20 cellular contexts compared by ENCODE assay signal in the genomic region with DNA sequence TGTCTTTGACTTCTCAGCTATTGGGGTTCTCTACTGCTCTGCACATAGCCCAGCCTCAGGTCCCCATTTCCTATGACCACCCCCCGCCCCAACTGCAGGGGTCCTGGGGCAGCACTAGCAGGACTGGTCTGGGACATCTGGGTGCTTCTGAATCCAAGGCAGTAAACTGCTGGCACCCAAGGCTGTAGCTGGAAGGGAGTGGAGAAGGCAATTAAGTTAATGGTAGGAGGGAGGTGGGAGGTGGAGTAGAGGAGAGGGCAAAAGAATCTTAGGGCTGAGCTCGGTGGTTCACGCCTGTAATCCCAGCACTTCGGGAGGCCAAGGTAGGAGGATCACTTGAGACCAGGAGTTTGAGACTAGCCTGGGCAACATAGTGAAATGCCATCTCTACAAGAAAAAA. TPM values are rescaled to one million over a fixed set of nuclear protein-coding genes. Genes with fewer than 3 reads are reported as not detected.
DNase-seq lines count a peak whose midpoint lies in the region; ATAC-seq and TF ChIP-seq lines count a peak whose summit lies in the region.
"Had no signal": no experiment of that assay in that cellular context is flagged by ENCODE, and none has a peak within 500 bp of the region (broad histone marks: within the 10 kb centered on the region; RNA-seq: fewer than 3 reads in every experiment).

No MANE protein-coding gene starts in this region.

- no peaks in the 10 kb centered on the region for H3K36me3 ChIP-seq in endodermal cell (ENCODE audit: control insufficient read depth, insufficient read depth, low read length)
- H3K36me3 ChIP-seq: BE2C, HAP-1 had no signal

- ATAC-seq in activated CD4-positive, alpha-beta T cell treated with anti-CD3 and anti-CD28 coated beads for 36 hours, result no peak
- ATAC-seq: GM12878 had no signal

- POLR2A ChIA-PET in RWPE1 (lab: Yijun Ruan, JAX; ENCODE audit: low non-redundant PET), result no interaction called here
- POLR2A ChIA-PET in activated CD4-positive, alpha-beta T cell treated with anti-CD3 and anti-CD28 coated beads for 36 hours (lab: Charles Lee), result no interaction called here

- no peaks in the 10 kb centered on the region for H3K9me3 ChIP-seq in endodermal cell (ENCODE audit: control insufficient read depth, low read length)
- H3K9me3 ChIP-seq: BE2C, HAP-1 had no signal

- H3K27ac Mint-ChIP-seq in endodermal cell, result no peak overlapping the region
- H3K27ac Mint-ChIP-seq in activated CD4-positive, alpha-beta T cell treated with anti-CD3 and anti-CD28 coated beads for 36 hours, result no peak overlapping the region
- H3K27ac Mint-ChIP-seq in activated naive CD4-positive, alpha-beta T cell treated with anti-CD3 and anti-CD28 coated beads for 36 hours, result no peak overlapping the region
- H3K27ac Mint-ChIP-seq: CD8-positive, alpha-beta memory T cell had no signal

- DNase-seq in RWPE1 (ENCODE audit: low spot score) (no peak), endodermal cell (peak; percentile 33), mucosa of gallbladder (ENCODE audit: low spot score) (peak; percentile 5), cardiac septum (ENCODE audit: low spot score) (no peak)
- DNase-seq in activated CD4-positive, alpha-beta T cell treated with anti-CD3 and anti-CD28 coated beads for 36 hours, result no peak
- DNase-seq in activated naive CD4-positive, alpha-beta T cell treated with anti-CD3 and anti-CD28 coated beads for 36 hours, result no peak
- DNase-seq: ACHN; BE2C; C1 segment of cervical spinal cord; CD4-positive, CD25-positive, alpha-beta regulatory T cell; CD8-positive, alpha-beta memory T cell; COR-L47; DMS 273 treated with DMSO at 0.1 percent for 48 hours; DMS53; DND-41; EL; GM23248 had no signal

- H3K4me1 ChIP-seq in endodermal cell (ENCODE audit: control insufficient read depth, insufficient read depth, low read length), result no peaks in the 10 kb centered on the region
- H3K4me1 ChIP-seq: BE2C, HAP-1 had no signal

- H3K9ac ChIP-seq in endodermal cell (ENCODE audit: extremely low read depth, low read length, poor library complexity, severe bottlenecking), result no peak overlapping the region
- H3K9ac ChIP-seq: GM23248 had no signal

- no peaks in the 10 kb centered on the region for H3K36me3 Mint-ChIP-seq in endodermal cell (ENCODE audit: low read depth)
- no peaks in the 10 kb centered on the region for H3K36me3 Mint-ChIP-seq in activated CD4-positive, alpha-beta T cell treated with anti-CD3 and anti-CD28 coated beads for 36 hours (ENCODE audit: low read depth)
- H3K36me3 Mint-ChIP-seq in activated naive CD4-positive, alpha-beta T cell treated with anti-CD3 and anti-CD28 coated beads for 36 hours (ENCODE audit: low read depth), result no peaks in the 10 kb centered on the region
- H3K36me3 Mint-ChIP-seq: CD4-positive, CD25-positive, alpha-beta regulatory T cell; CD8-positive, alpha-beta memory T cell had no signal

- no peak overlapping the region for H3K4me3 Mint-ChIP-seq in endodermal cell
- no peak overlapping the region for H3K4me3 Mint-ChIP-seq in activated CD4-positive, alpha-beta T cell treated with anti-CD3 and anti-CD28 coated beads for 36 hours
- H3K4me3 Mint-ChIP-seq in activated naive CD4-positive, alpha-beta T cell treated with anti-CD3 and anti-CD28 coated beads for 36 hours, result no peak overlapping the region
- H3K4me3 Mint-ChIP-seq: CD4-positive, CD25-positive, alpha-beta regulatory T cell; CD8-positive, alpha-beta memory T cell had no signal

- peaks cover 8% of the 10 kb centered on the region for H3K27me3 Mint-ChIP-seq in endodermal cell (ENCODE audit: insufficient read depth)
- H3K27me3 Mint-ChIP-seq in activated CD4-positive, alpha-beta T cell treated with anti-CD3 and anti-CD28 coated beads for 36 hours, result no peaks in the 10 kb centered on the region
- H3K27me3 Mint-ChIP-seq in activated naive CD4-positive, alpha-beta T cell treated with anti-CD3 and anti-CD28 coated beads for 36 hours (ENCODE audit: low read depth), result no peaks in the 10 kb centered on the region

- H3K4me3 ChIP-seq in endodermal cell (ENCODE audit: low read length), result no peak overlapping the region
- H3K4me3 ChIP-seq: GM12878, GM23248, HAP-1 had no signal

- H3K4me1 Mint-ChIP-seq in endodermal cell, result peaks cover 9% of the 10 kb centered on the region
- H3K4me1 Mint-ChIP-seq in activated CD4-positive, alpha-beta T cell treated with anti-CD3 and anti-CD28 coated beads for 36 hours, result no peaks in the 10 kb centered on the region
- no peaks in the 10 kb centered on the region for H3K4me1 Mint-ChIP-seq in activated naive CD4-positive, alpha-beta T cell treated with anti-CD3 and anti-CD28 coated beads for 36 hours (ENCODE audit: low read depth)
- H3K4me1 Mint-ChIP-seq: CD8-positive, alpha-beta memory T cell had no signal

- TF ChIP-seq CTCF in RWPE1 (conservative IDR thresholded peaks at IDR 0.05; ENCODE audit: low read depth), result no peak
- no peak for TF ChIP-seq CTCF in endodermal cell (conservative IDR thresholded peaks at IDR 0.05)

- H3K9me3 Mint-ChIP-seq in endodermal cell, result peaks cover 2% of the 10 kb centered on the region
- H3K9me3 Mint-ChIP-seq in activated CD4-positive, alpha-beta T cell treated with anti-CD3 and anti-CD28 coated beads for 36 hours (ENCODE audit: low read depth), result peaks cover 3% of the 10 kb centered on the region
- no peaks in the 10 kb centered on the region for H3K9me3 Mint-ChIP-seq in activated naive CD4-positive, alpha-beta T cell treated with anti-CD3 and anti-CD28 coated beads for 36 hours

- 84 to 90% methylated on average over 3 to 4 of the region's 4 CpGs for WGBS in endodermal cell (ENCODE audit: insufficient coverage in 1 of 2, insufficient read length in 1 of 2), 2 experiments

- H3K27ac ChIP-seq in RWPE1, result 0 out of 2 replicates have a peak overlapping the region, but pooled peaks have one; percentile 20
- H3K27ac ChIP-seq in endodermal cell (ENCODE audit: low read depth, low read length), result no peak overlapping the region
- H3K27ac ChIP-seq: GM23248 had no signal

- intact Hi-C loops in activated CD4-positive, alpha-beta T cell treated with anti-CD3 and anti-CD28 coated beads for 36 hours (cut with DNase I, micrococcal nuclease), result no loop called here
- intact Hi-C loops in activated naive CD4-positive, alpha-beta T cell treated with anti-CD3 and anti-CD28 coated beads for 36 hours (cut with micrococcal nuclease), result no loop called here
- intact Hi-C loops in cardiac septum (cut with DNase I), result no loop called here

- CTCF ChIA-PET in RWPE1 (lab: Yijun Ruan, JAX), result interaction anchor here (0.5 kb wide), 1 partner anchor 42 kb away, joined by 3 read pairs; no protein-coding TSS in a partner anchor
- CTCF ChIA-PET in activated CD4-positive, alpha-beta T cell treated with anti-CD3 and anti-CD28 coated beads for 36 hours (lab: Charles Lee), result no interaction called here
- CTCF ChIA-PET in activated naive CD4-positive, alpha-beta T cell treated with anti-CD3 and anti-CD28 coated beads for 36 hours (lab: Charles Lee), result no interaction called here

- H3K27me3 ChIP-seq in endodermal cell (ENCODE audit: control insufficient read depth, insufficient read depth, low read length, poor library complexity, severe bottlenecking), result no peaks in the 10 kb centered on the region
- H3K27me3 ChIP-seq: BE2C had no signal

RNA-seq across cellular contexts. Expression of a gene that starts 11.5 kb away (rescaled TPM):
- 1 to 10 TPM; 1.6 to 2.0 TPM for total RNA-seq in endodermal cell
- polyA plus RNA-seq in endodermal cell (2013, experiment 1 of 2), result not detected
- polyA plus RNA-seq in endodermal cell (2013, experiment 2 of 2), result 0.46 TPM
- 10.5 TPM for total RNA-seq in mucosa of gallbladder
- 1 to 10 TPM; 2.9 to 5.1 TPM for total RNA-seq in activated CD4-positive, alpha-beta T cell treated with anti-CD3 and anti-CD28 coated beads for 36 hours
- total RNA-seq in activated naive CD4-positive, alpha-beta T cell treated with anti-CD3 and anti-CD28 coated beads for 36 hours, result 1 to 10 TPM; 2.2 to 3.2 TPM
- 0.40 TPM for total RNA-seq in cardiac septum
- total RNA-seq: CD4-positive, CD25-positive, alpha-beta regulatory T cell; GM12878; H4 had no signal

RNA-seq across cellular contexts. Expression of a gene that starts 40.3 kb away (rescaled TPM):
- 100 to 1,000 TPM; 114 to 136 TPM for total RNA-seq in endodermal cell
- 88.9 TPM for polyA plus RNA-seq in endodermal cell (2013, experiment 1 of 2)
- 85.0 TPM for polyA plus RNA-seq in endodermal cell (2013, experiment 2 of 2)
- 75.1 TPM for total RNA-seq in mucosa of gallbladder
- total RNA-seq in activated CD4-positive, alpha-beta T cell treated with anti-CD3 and anti-CD28 coated beads for 36 hours, result 100 to 1,000 TPM; 212 to 233 TPM
- total RNA-seq in activated naive CD4-positive, alpha-beta T cell treated with anti-CD3 and anti-CD28 coated beads for 36 hours, result 100 to 1,000 TPM; 186 to 196 TPM
- total RNA-seq in cardiac septum, result 89.8 TPM

RNA-seq across cellular contexts. Expression of a gene that starts 40.8 kb away (rescaled TPM):
- 100 to 1,000 TPM in 1 of 2 donors, 10 to 100 TPM in 1; 82.2 to 108 TPM for total RNA-seq in endodermal cell
- 78.9 TPM for polyA plus RNA-seq in endodermal cell (2013, experiment 1 of 2)
- polyA plus RNA-seq in endodermal cell (2013, experiment 2 of 2), result 75.6 TPM
- 69.1 TPM for total RNA-seq in mucosa of gallbladder
- 10 to 100 TPM; 23.3 to 26.7 TPM for total RNA-seq in activated CD4-positive, alpha-beta T cell treated with anti-CD3 and anti-CD28 coated beads for 36 hours
- 10 to 100 TPM; 16.5 to 19.9 TPM for total RNA-seq in activated naive CD4-positive, alpha-beta T cell treated with anti-CD3 and anti-CD28 coated beads for 36 hours
- total RNA-seq in cardiac septum, result 178 TPM

Comparison
In these comparisons a context has a peak if more than half of its experiments do, and no peak if none do; other contexts are left out.
1. DNase-seq: peak in endodermal cell (single experiment) and mucosa of gallbladder (single experiment); none in RWPE1 (single experiment), activated CD4-positive, alpha-beta T cell treated with anti-CD3 and anti-CD28 coated beads for 36 hours (single experiment), activated naive CD4-positive, alpha-beta T cell treated with anti-CD3 and anti-CD28 coated beads for 36 hours (single experiment) and cardiac septum (single experiment).